ENCODE assay signal across 8 cellular contexts in genomic region chr22:43186272-43187170, GRCh38. TPM values are rescaled to one million over a fixed set of nuclear protein-coding genes. Genes with fewer than 3 reads are reported as not detected.
A peak's percentile ranks its signal among the peaks of the same experiment; 100 is the strongest.
DNase-seq lines count a peak whose midpoint lies in the region; ATAC-seq, FAIRE-seq and TF ChIP-seq lines count a peak whose summit lies in the region.

Gene TTLL12 (minus strand): TSS chr22:43187134. CDS start chr22:43187069, 65 bp downstream.

- intact Hi-C loops in esophagus muscularis mucosa (cut with DNase I), result no loop called here

- TF ChIP-seq EP300 in esophagus muscularis mucosa (IDR thresholded peaks at IDR 0.05), result no peak

- TF ChIP-seq POLR2A in esophagus muscularis mucosa (IDR thresholded peaks at IDR 0.05; ENCODE audit: low read depth), result no peak

- TF ChIP-seq CTCF in GM13977 (IDR thresholded peaks at IDR 0.05; ENCODE audit: extremely low read depth, insufficient read depth, missing control alignments) (no peak), esophagus muscularis mucosa (IDR thresholded peaks at IDR 0.05) (no peak)

- H3K27me3 ChIP-seq in esophagus muscularis mucosa, result no peaks in the 10 kb centered on the region
- H3K27me3 ChIP-seq in muscle layer of duodenum (ENCODE audit: low read depth, low read length), result no peaks in the 10 kb centered on the region

- H3K27ac ChIP-seq in esophagus muscularis mucosa (replicated peaks in 1 of 4) (peak within 1 kb of the TSS; percentile 85 to 94 (median 87)), muscle layer of duodenum (ENCODE audit: low read length) (peak within 1 kb of the TSS; percentile 87)

- H3K4me1 ChIP-seq in esophagus muscularis mucosa, result peaks cover 16 to 37% (median 25%) of the 10 kb centered on the region in 4 donors
- peaks cover 0 to 14% of the 10 kb centered on the region in 2 donors for H3K4me1 ChIP-seq in muscle layer of duodenum (ENCODE audit: control insufficient read depth in 1 of 2, insufficient read depth in 2 of 2, low read length in 2 of 2)

- no peak for FAIRE-seq in RCC 7860 (lab: Jason Lieb, UNC)

- H3K9me3 ChIP-seq in esophagus muscularis mucosa, result no peaks in the 10 kb centered on the region
- H3K9me3 ChIP-seq in muscle layer of duodenum (ENCODE audit: control insufficient read depth in 1 of 2, low read length in 2 of 2), result no peaks in the 10 kb centered on the region

- H3K36me3 ChIP-seq in esophagus muscularis mucosa (peaks cover 0 to 14% (median 7%) of the 10 kb centered on the region in 4 donors), muscle layer of duodenum (ENCODE audit: control insufficient read depth in 1 of 2, insufficient read depth in 2 of 2, low read length in 2 of 2) (peaks cover 0 to 5% of the 10 kb centered on the region in 2 donors)

- ATAC-seq in HG02588 (IDR thresholded peaks at IDR 0.05; ENCODE audit: unreplicated experiment), result peak; percentile 49

- H3K4me3 ChIP-seq in esophagus muscularis mucosa (peak within 1 kb of the TSS; percentile 81 to 90 (median 83)), muscle layer of duodenum (ENCODE audit: low read depth in 1 of 2, low read length in 2 of 2) (peak within 1 kb of the TSS; percentile 76 to 77)

- 1% methylated on average over 37 of the region's 87 CpGs for WGBS in esophagus muscularis mucosa

- in situ Hi-C loops in GM13977 (cut with MboI; ENCODE audit: low pct_unique_long_range_greater_than_20kb, low sequenced_read_pairs, unreplicated experiment), result no loop called here

- DNase-seq in GM13977 (ENCODE audit: low spot score), result peak; percentile 92
- DNase-seq in NCI-H446 treated with DMSO at 0.1 percent for 48 hours (lab: John Stamatoyannopoulos, UW), result peak; percentile 2
- DNase-seq in activated T-cell treated with anti-CD3 and anti-CD28 coated beads for 48 hours (ENCODE audit: low read depth), result peak; percentile 58
- DNase-seq in esophagus muscularis mucosa (ENCODE audit: extremely low spot score), result no peak
- DNase-seq in stimulated activated CD8-positive, alpha-beta memory T cell treated with anti-CD3 and anti-CD28 coated beads, Interleukin-7, amount 100 ng/mL, for 1 hour (ENCODE audit: low read depth in 2 of 2), result peak; percentile 20 to 37
- no peak for DNase-seq in RCC 7860 (ENCODE audit: low spot score)

RNA-seq across cellular contexts. Expression of gene TTLL12, which starts in this region (rescaled TPM):
- total RNA-seq in esophagus muscularis mucosa, result 10 to 100 TPM; 19.9 to 32.8 (median 28.0) TPM

Comparison
In these comparisons a context has a peak if more than half of its experiments do, and no peak if none do; other contexts are left out.
1. DNase-seq: peak in GM13977 (single experiment), NCI-H446 treated with DMSO at 0.1 percent for 48 hours (single experiment), activated T-cell treated with anti-CD3 and anti-CD28 coated beads for 48 hours (single experiment) and stimulated activated CD8-positive, alpha-beta memory T cell treated with anti-CD3 and anti-CD28 coated beads, Interleukin-7, amount 100 ng/mL, for 1 hour (2 of 2); none in esophagus muscularis mucosa (single experiment) and RCC 7860 (single experiment).